8 cellular contexts compared by ENCODE assay signal in the genomic region with DNA sequence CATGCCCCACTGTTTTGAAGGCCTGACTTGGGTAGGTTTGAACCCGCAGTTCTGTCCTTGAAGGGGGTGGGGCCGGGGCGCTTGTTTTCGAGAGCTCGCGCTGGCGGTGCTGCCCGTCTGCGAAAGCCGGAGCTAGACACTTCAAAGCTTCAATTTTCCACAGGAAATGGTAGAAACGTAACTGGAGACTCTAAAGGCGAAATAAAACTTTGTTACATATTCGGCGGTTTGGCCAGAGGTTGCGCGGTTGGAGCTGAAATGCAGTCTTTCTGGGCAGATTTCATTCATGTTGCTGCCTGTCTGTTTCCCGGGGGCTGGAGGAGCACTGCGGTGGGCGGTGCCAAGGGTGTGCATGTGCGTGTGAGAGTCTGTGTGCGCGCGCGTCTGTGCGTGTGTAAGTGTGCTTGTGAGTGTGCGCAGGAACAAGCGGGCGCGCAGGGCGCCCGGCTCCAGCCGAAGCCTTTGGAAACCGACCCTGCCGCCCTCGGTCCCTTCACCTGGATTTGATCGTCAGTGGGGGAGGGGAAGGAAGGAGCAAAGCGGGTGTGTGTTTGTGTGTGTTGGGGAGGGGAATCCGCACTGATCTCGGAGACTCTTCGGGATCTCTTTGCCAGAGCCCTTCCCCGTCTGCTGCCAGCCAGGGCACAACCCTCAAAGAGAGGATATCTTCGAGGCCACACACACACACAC.
DNase-seq lines count a peak whose midpoint lies in the region; ATAC-seq lines count a peak whose summit lies in the region.

No MANE protein-coding gene starts in this region.

- no peak overlapping the region for H3K27ac ChIP-seq in SJCRH30
- no peak overlapping the region for H3K27ac ChIP-seq in iPS-18a (ENCODE audit: low read length)

- H3K27me3 Mint-ChIP-seq in activated naive CD8-positive, alpha-beta T cell treated with anti-CD3 and anti-CD28 coated beads, Interleukin-2, amount 10 ng/mL, durations not matched to agents 7 days and 5 days = peaks cover 7% of the 10 kb centered on the region

- H3K9ac ChIP-seq in iPS-18a (ENCODE audit: low read length) = no peak overlapping the region

- H3K27ac Mint-ChIP-seq in activated naive CD8-positive, alpha-beta T cell treated with anti-CD3 and anti-CD28 coated beads, Interleukin-2, amount 10 ng/mL, durations not matched to agents 7 days and 5 days = peak overlapping the region; percentile 92

- intact Hi-C loops in posterior vena cava (cut with DNase I) = no loop called here

- H3K36me3 Mint-ChIP-seq in activated naive CD8-positive, alpha-beta T cell treated with anti-CD3 and anti-CD28 coated beads, Interleukin-2, amount 10 ng/mL, durations not matched to agents 7 days and 5 days = peaks cover 2% of the 10 kb centered on the region

- H3K4me1 ChIP-seq in SJCRH30 = no peaks in the 10 kb centered on the region
- H3K4me1 ChIP-seq in iPS-18a (ENCODE audit: control insufficient read depth, low read depth, low read length) = peaks cover 2% of the 10 kb centered on the region

- H3K4me3 Mint-ChIP-seq in activated naive CD8-positive, alpha-beta T cell treated with anti-CD3 and anti-CD28 coated beads, Interleukin-2, amount 10 ng/mL, durations not matched to agents 7 days and 5 days = peak overlapping the region; percentile 88

- ATAC-seq in activated naive CD8-positive, alpha-beta T cell treated with anti-CD3 and anti-CD28 coated beads, Interleukin-2, amount 10 ng/mL, durations not matched to agents 7 days and 5 days (ENCODE audit: low read depth) = peak; percentile 27
- no peak for ATAC-seq in HG03175 (IDR thresholded peaks at IDR 0.05; ENCODE audit: unreplicated experiment)

- H3K9me3 ChIP-seq in SJCRH30 (replicated peaks) = no peaks in the 10 kb centered on the region
- no peaks in the 10 kb centered on the region for H3K9me3 ChIP-seq in iPS-18a (ENCODE audit: control insufficient read depth, low read depth, low read length)

- no peaks in the 10 kb centered on the region for H3K9me3 Mint-ChIP-seq in activated naive CD8-positive, alpha-beta T cell treated with anti-CD3 and anti-CD28 coated beads, Interleukin-2, amount 10 ng/mL, durations not matched to agents 7 days and 5 days

- DNase-seq in ELR (ENCODE audit: low read depth) = peak; percentile 49
- DNase-seq in SJCRH30 = no peak
- peak; percentile 82 for DNase-seq in activated naive CD8-positive, alpha-beta T cell treated with anti-CD3 and anti-CD28 coated beads, Interleukin-2, amount 10 ng/mL, durations not matched to agents 7 days and 5 days
- peak; percentile 70 for DNase-seq in stimulated activated CD4-positive, alpha-beta T cell treated with anti-CD3 and anti-CD28 coated beads, Interleukin-1b, Interleukin-23, amount 100 ng/mL, for 48 hours
- DNase-seq in SHP77 (lab: John Stamatoyannopoulos, UW) = no peak
- no peak for DNase-seq in posterior vena cava (ENCODE audit: low spot score)

- POLR2A ChIA-PET in activated naive CD8-positive, alpha-beta T cell treated with anti-CD3 and anti-CD28 coated beads, Interleukin-2, amount 10 ng/mL, durations not matched to agents 7 days and 5 days (lab: Charles Lee) = interaction anchor here (0.8 to 7.3 kb wide), 20 partner anchors 8 to 87 kb away, joined by 3 to 189 read pairs (median 8); no protein-coding TSS in a partner anchor

- H3K36me3 ChIP-seq in SJCRH30 = no peaks in the 10 kb centered on the region
- no peaks in the 10 kb centered on the region for H3K36me3 ChIP-seq in iPS-18a (ENCODE audit: control insufficient read depth, low read depth, low read length)

- H3K4me1 Mint-ChIP-seq in activated naive CD8-positive, alpha-beta T cell treated with anti-CD3 and anti-CD28 coated beads, Interleukin-2, amount 10 ng/mL, durations not matched to agents 7 days and 5 days = peaks cover 36% of the 10 kb centered on the region

- H3K4me3 ChIP-seq in SJCRH30 = peak overlapping the region; percentile 56
- H3K4me3 ChIP-seq in iPS-18a (ENCODE audit: low read length) = peak overlapping the region; percentile 82

- H3K27me3 ChIP-seq in SJCRH30 = no peaks in the 10 kb centered on the region
- H3K27me3 ChIP-seq in iPS-18a (ENCODE audit: control insufficient read depth, insufficient read depth, low read length) = peaks cover 64% of the 10 kb centered on the region

Comparison
In these comparisons a context has a peak if more than half of its experiments do, and no peak if none do; other contexts are left out.
1. DNase-seq: peak in ELR (single experiment), activated naive CD8-positive, alpha-beta T cell treated with anti-CD3 and anti-CD28 coated beads, Interleukin-2, amount 10 ng/mL, durations not matched to agents 7 days and 5 days (single experiment) and stimulated activated CD4-positive, alpha-beta T cell treated with anti-CD3 and anti-CD28 coated beads, Interleukin-1b, Interleukin-23, amount 100 ng/mL, for 48 hours (single experiment); none in SJCRH30 (0 of 2), SHP77 (0 of 2) and posterior vena cava (single experiment).